In the genomic region with DNA sequence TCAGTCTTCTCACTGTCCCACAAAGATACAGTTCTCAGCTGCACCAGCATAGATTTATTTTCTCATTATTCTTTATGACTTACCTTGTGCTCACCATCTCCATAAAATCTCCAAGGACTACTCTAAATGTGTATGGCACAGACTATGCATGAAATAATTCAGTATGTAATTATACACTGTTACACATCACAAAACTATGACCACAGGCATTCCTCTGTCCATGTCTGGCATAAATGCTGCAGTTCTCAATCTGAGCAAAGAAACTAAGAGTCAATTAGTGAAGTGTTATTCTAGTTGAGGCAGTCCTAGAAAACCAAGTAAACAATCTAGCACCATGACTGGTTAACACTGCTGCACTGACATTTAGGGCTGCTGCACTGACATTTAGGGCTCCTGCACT, we compare ENCODE assay signal across 12 cellular contexts. TPM values are rescaled to one million over a fixed set of nuclear protein-coding genes. Genes with fewer than 3 reads are reported as not detected.
DNase-seq lines count a peak whose midpoint lies in the region; ATAC-seq and TF ChIP-seq lines count a peak whose summit lies in the region.
"Had no signal": no experiment of that assay in that cellular context is flagged by ENCODE, and none has a peak within 500 bp of the region (broad histone marks: within the 10 kb centered on the region; RNA-seq: fewer than 3 reads in every experiment).

No MANE protein-coding gene starts in this region.

- ATAC-seq in natural killer cell treated with Interleukin-12 subunit alpha and Interleukin-12 subunit beta and Interleukin-15 and Interleukin-18, amount 100 ng/mL, for 72 hours: no peak

- peaks cover 32 to 40% of the 10 kb centered on the region in 2 donors for H3K4me1 Mint-ChIP-seq in natural killer cell treated with Interleukin-12 subunit alpha and Interleukin-12 subunit beta and Interleukin-15 and Interleukin-18, amount 100 ng/mL, for 72 hours (ENCODE audit: low read depth in 2 of 2)
- peaks cover 25% of the 10 kb centered on the region for H3K4me1 Mint-ChIP-seq in nephron progenitor cell

- H3F3A ChIP-seq in DOHH2 (ENCODE audit: control insufficient read depth, insufficient read depth): peaks cover 54% of the 10 kb centered on the region

- H4K20me1 ChIP-seq in DOHH2 (ENCODE audit: control insufficient read depth, insufficient read depth, low read depth, low read length): peaks cover 50% of the 10 kb centered on the region

- peak overlapping the region; percentile 33 for H3K4me3 Mint-ChIP-seq in natural killer cell treated with Interleukin-12 subunit alpha and Interleukin-12 subunit beta and Interleukin-15 and Interleukin-18, amount 100 ng/mL, for 72 hours
- H3K4me3 Mint-ChIP-seq in nephron progenitor cell: no peak overlapping the region

- in situ Hi-C loops in astrocyte of the cerebellum (cut with HindIII; ENCODE audit: low sequenced_read_pairs): no loop called here

- no peak for TF ChIP-seq CTCF in DOHH2 (IDR thresholded peaks at IDR 0.05; ENCODE audit: low read depth, low read length, poor library complexity, severe bottlenecking)
- no peak for TF ChIP-seq CTCF in astrocyte of the cerebellum (IDR thresholded peaks at IDR 0.05; ENCODE audit: low read depth, low read length, missing control alignments)
- TF ChIP-seq CTCF in nephron progenitor cell (IDR thresholded peaks at IDR 0.05): no peak

- H3K79me2 ChIP-seq in DOHH2 (ENCODE audit: control insufficient read depth, low read length): peaks cover 56% of the 10 kb centered on the region

- H3K4me3 ChIP-seq in DOHH2 (ENCODE audit: low read length) (no peak overlapping the region), astrocyte of the cerebellum (ENCODE audit: low read depth, low read length) (no peak overlapping the region)
- H3K4me3 ChIP-seq: thoracic aorta had no signal

- H3K4me2 ChIP-seq in DOHH2 (ENCODE audit: low read length): peak overlapping the region; percentile 29

- DNase-seq in M059J (ENCODE audit: low read depth) (peak; percentile 42), astrocyte of the cerebellum (ENCODE audit: low read depth) (peak; percentile 27), nephron progenitor cell (no peak), T1000 (lab: John Stamatoyannopoulos, UW) (no peak)
- DNase-seq in natural killer cell treated with Interleukin-12 subunit alpha and Interleukin-12 subunit beta and Interleukin-15 and Interleukin-18, amount 100 ng/mL, for 72 hours (ENCODE audit: low spot score): no peak
- no peak for DNase-seq in activated effector memory CD4-positive, alpha-beta T cell treated with anti-CD3 and anti-CD28 coated beads, Interleukin-2, amount 50 U/mL, for 16 hours
- DNase-seq: Caco-2, cortex of kidney, islet precursor cell, MM.1S had no signal

- H3K4me1 ChIP-seq in DOHH2 (ENCODE audit: control insufficient read depth, low read length): peaks cover 71% of the 10 kb centered on the region

- H3K27me3 Mint-ChIP-seq in natural killer cell treated with Interleukin-12 subunit alpha and Interleukin-12 subunit beta and Interleukin-15 and Interleukin-18, amount 100 ng/mL, for 72 hours: no peaks in the 10 kb centered on the region
- H3K27me3 Mint-ChIP-seq in nephron progenitor cell (ENCODE audit: low read depth, poor library complexity): no peaks in the 10 kb centered on the region

- H3K36me3 Mint-ChIP-seq in natural killer cell treated with Interleukin-12 subunit alpha and Interleukin-12 subunit beta and Interleukin-15 and Interleukin-18, amount 100 ng/mL, for 72 hours: peaks cover 35% of the 10 kb centered on the region
- peaks cover 44% of the 10 kb centered on the region for H3K36me3 Mint-ChIP-seq in nephron progenitor cell (ENCODE audit: low read depth)

- no peaks in the 10 kb centered on the region for H3K9me3 ChIP-seq in DOHH2 (ENCODE audit: control insufficient read depth, insufficient read depth, low read length)
- H3K9me3 ChIP-seq: Caco-2, thoracic aorta had no signal

- peaks cover 64% of the 10 kb centered on the region for H3K36me3 ChIP-seq in DOHH2 (ENCODE audit: control insufficient read depth, low read length)

- no peaks in the 10 kb centered on the region for H3K9me3 Mint-ChIP-seq in natural killer cell treated with Interleukin-12 subunit alpha and Interleukin-12 subunit beta and Interleukin-15 and Interleukin-18, amount 100 ng/mL, for 72 hours
- H3K9me3 Mint-ChIP-seq in nephron progenitor cell: no peaks in the 10 kb centered on the region

- H3K27ac Mint-ChIP-seq in natural killer cell treated with Interleukin-12 subunit alpha and Interleukin-12 subunit beta and Interleukin-15 and Interleukin-18, amount 100 ng/mL, for 72 hours: peak overlapping the region; percentile 45 to 53
- H3K27ac Mint-ChIP-seq in nephron progenitor cell: no peak overlapping the region

- no peak overlapping the region for H3K27ac ChIP-seq in DOHH2 (ENCODE audit: low read depth, low read length)
- H3K27ac ChIP-seq: thoracic aorta had no signal

- H3K27me3 ChIP-seq in DOHH2 (ENCODE audit: control insufficient read depth, low read length): no peaks in the 10 kb centered on the region

- H3K9me2 ChIP-seq in DOHH2 (replicated peaks; ENCODE audit: control insufficient read depth, low read length): no peaks in the 10 kb centered on the region

RNA-seq across cellular contexts. Expression of a gene that starts 2.7 kb away (rescaled TPM):
- 111 and 215 TPM in 2 replicates for total RNA-seq in M059J (2014; rRNA removed; shearing (Covaris generic))
- total RNA-seq in natural killer cell treated with Interleukin-12 subunit alpha and Interleukin-12 subunit beta and Interleukin-15 and Interleukin-18, amount 100 ng/mL, for 72 hours: 100 to 1,000 TPM; 191 to 253 TPM

Comparison
In these comparisons a context has a peak if more than half of its experiments do, and no peak if none do; other contexts are left out.
1. DNase-seq: peak in M059J (single experiment) and astrocyte of the cerebellum (single experiment); none in natural killer cell treated with Interleukin-12 subunit alpha and Interleukin-12 subunit beta and Interleukin-15 and Interleukin-18, amount 100 ng/mL, for 72 hours (single experiment), nephron progenitor cell (single experiment), T1000 (single experiment) and activated effector memory CD4-positive, alpha-beta T cell treated with anti-CD3 and anti-CD28 coated beads, Interleukin-2, amount 50 U/mL, for 16 hours (single experiment).